12 cellular contexts compared by ENCODE assay signal in genomic region chr2:47086054-47086471, GRCh38.
DNase-seq lines count a peak whose midpoint lies in the region; ATAC-seq and TF ChIP-seq lines count a peak whose summit lies in the region.
"Had no signal": no experiment of that assay in that cellular context is flagged by ENCODE, and none has a peak within 500 bp of the region (broad histone marks: within the 10 kb centered on the region; RNA-seq: fewer than 3 reads in every experiment).

No MANE protein-coding gene starts in this region.

- H3K9me3 Mint-ChIP-seq in CD8-positive, alpha-beta T cell, result no peaks in the 10 kb centered on the region

- H3K79me2 ChIP-seq in HCT116 (ENCODE audit: insufficient read depth, low read length) (peaks cover 93% of the 10 kb centered on the region), smooth muscle cell (ENCODE audit: low read depth) (no peaks in the 10 kb centered on the region)

- H4K20me1 ChIP-seq in HCT116 (ENCODE audit: insufficient read depth) (no peaks in the 10 kb centered on the region), smooth muscle cell (ENCODE audit: low read depth) (no peaks in the 10 kb centered on the region)

- H3F3A ChIP-seq in smooth muscle cell (ENCODE audit: low read depth), result peaks cover 11% of the 10 kb centered on the region

- intact Hi-C loops in HCT116 (cut with micrococcal nuclease) (no loop called here), adrenal gland (cut with DNase I) (no loop called here), left lung (cut with DNase I) (no loop called here)
- intact Hi-C loops in CD8-positive, alpha-beta T cell (cut with DNase I, micrococcal nuclease), result no loop called here

- no peak overlapping the region for H3K27ac Mint-ChIP-seq in CD8-positive, alpha-beta T cell

- no peak overlapping the region for H2AFZ ChIP-seq in HCT116 (ENCODE audit: low read depth, low read length, poor library complexity, severe bottlenecking)
- H2AFZ ChIP-seq in smooth muscle cell (ENCODE audit: low read depth), result no peak overlapping the region

- H3K4me2 ChIP-seq in HCT116 (ENCODE audit: low read length) (peak overlapping the region; percentile 28; the same call in 1 of the 2 replicates), smooth muscle cell (no peak overlapping the region)

- CTCF ChIA-PET in HCT116 (lab: Charles Lee), result no interaction called here
- CTCF ChIA-PET in CD8-positive, alpha-beta T cell (lab: Charles Lee), result no interaction called here

- H3K4me1 ChIP-seq in HCT116 (ENCODE audit: control insufficient read depth in 1 of 2, insufficient read depth in 2 of 2, low read length in 2 of 2), result peaks cover 24 to 75% of the 10 kb centered on the region in 2 experiments
- H3K4me1 ChIP-seq in adrenal gland (replicated peaks in 1 of 2), result peaks cover 6 to 66% of the 10 kb centered on the region in 2 donors
- peaks cover 9 to 38% of the 10 kb centered on the region in 2 donors for H3K4me1 ChIP-seq in left lung
- H3K4me1 ChIP-seq in smooth muscle cell (ENCODE audit: low read depth), result peaks cover 7% of the 10 kb centered on the region
- no peaks in the 10 kb centered on the region for H3K4me1 ChIP-seq in CD8-positive, alpha-beta T cell (ENCODE audit: insufficient read depth, low read length)
- H3K4me1 ChIP-seq: prostate gland had no signal

- H3K36me3 Mint-ChIP-seq in CD8-positive, alpha-beta T cell, result no peaks in the 10 kb centered on the region

- H3K27me3 Mint-ChIP-seq in CD8-positive, alpha-beta T cell (ENCODE audit: low read depth), result no peaks in the 10 kb centered on the region

- TF ChIP-seq POLR2A in HCT116 (IDR thresholded peaks at IDR 0.05; ENCODE audit: borderline replicate concordance, extremely low read depth, insufficient read depth, insufficient read length), result no peak
- TF ChIP-seq POLR2A in adrenal gland (IDR thresholded peaks at IDR 0.05), result no peak

- H3K27ac ChIP-seq in HCT116 (ENCODE audit: low read depth, low read length) (no peak overlapping the region), adrenal gland (peak overlapping the region in 4 of 5 donors; percentile 14 to 83 (median 62)), left lung (no peak overlapping the region), smooth muscle cell (ENCODE audit: low read depth) (peak overlapping the region; percentile 50)
- no peak overlapping the region for H3K27ac ChIP-seq in CD8-positive, alpha-beta T cell (ENCODE audit: low read depth, low read length)
- H3K27ac ChIP-seq: brain microvascular endothelial cell had no signal

- no peak for ATAC-seq in HCT116
- peak; percentile 9 for ATAC-seq in left lung
- no peak for ATAC-seq in HG02840 (IDR thresholded peaks at IDR 0.05; ENCODE audit: low FRiP score, unreplicated experiment)
- ATAC-seq in CD8-positive, alpha-beta T cell, result no peak

- no peak overlapping the region for H3K4me3 Mint-ChIP-seq in CD8-positive, alpha-beta T cell

- BruUV-seq in HCT116 (replicated peaks; lab: Mats Ljungman, UMichigan), result no TSS peak

- RAD21 ChIA-PET in HCT116 (lab: Charles Lee; ENCODE audit: low non-redundant PET in 1 of 2, low total read pairs in 2 of 2, uncharacterized antibody in 2 of 2, unreplicated experiment in 2 of 2), result no interaction called here

- H3K36me3 ChIP-seq in HCT116 (ENCODE audit: control insufficient read depth in 1 of 2, insufficient read depth in 2 of 2, low read length in 2 of 2), result no peaks in the 10 kb centered on the region
- no peaks in the 10 kb centered on the region for H3K36me3 ChIP-seq in adrenal gland (replicated peaks in 1 of 2)
- H3K36me3 ChIP-seq in left lung, result no peaks in the 10 kb centered on the region
- no peaks in the 10 kb centered on the region for H3K36me3 ChIP-seq in smooth muscle cell (ENCODE audit: low read depth)
- no peaks in the 10 kb centered on the region for H3K36me3 ChIP-seq in CD8-positive, alpha-beta T cell (ENCODE audit: insufficient read depth, low read length)
- H3K36me3 ChIP-seq: brain microvascular endothelial cell, esophagus squamous epithelium, prostate gland had no signal

- WGBS in adrenal gland, 4 donors, result 57 to 66% (median 61%) methylated on average over 8 to 9 of the region's 9 CpGs
- 87% methylated on average over 9 of the region's 9 CpGs for WGBS in smooth muscle cell (ENCODE audit: low lambda C conversion rate)

- H3K9me2 ChIP-seq in HCT116 (ENCODE audit: insufficient read depth), result no peaks in the 10 kb centered on the region

- POLR2A ChIA-PET in HCT116 (lab: Charles Lee), result no interaction called here
- POLR2A ChIA-PET in CD8-positive, alpha-beta T cell (lab: Charles Lee), result no interaction called here

- H3K9ac ChIP-seq in HCT116 (ENCODE audit: low read length) (no peak overlapping the region), smooth muscle cell (ENCODE audit: low read depth) (no peak overlapping the region)

- no peak for TF ChIP-seq RAD21 in HCT116 (IDR thresholded peaks at IDR 0.05; ENCODE audit: low read depth)

- DNase-seq in HCT116 (ENCODE audit: low read depth, low spot score) (no peak), adrenal gland (peak in 1 of 7 donors; percentile 69), left lung (no peak), smooth muscle cell (lab: John Stamatoyannopoulos, UW; ENCODE audit: unreplicated experiment) (no peak), SW480 (ENCODE audit: low spot score) (no peak)
- no peak for DNase-seq in CD8-positive, alpha-beta T cell
- DNase-seq: brain microvascular endothelial cell, esophagus squamous epithelium, NCI-H1436 treated with DMSO at 0.1 percent for 48 hours, T-helper 9 cell had no signal

- no peaks in the 10 kb centered on the region for H3K27me3 ChIP-seq in HCT116 (ENCODE audit: insufficient read depth, low read length)
- no peaks in the 10 kb centered on the region for H3K27me3 ChIP-seq in adrenal gland
- no peaks in the 10 kb centered on the region for H3K27me3 ChIP-seq in left lung
- no peaks in the 10 kb centered on the region for H3K27me3 ChIP-seq in smooth muscle cell (ENCODE audit: low read depth)
- H3K27me3 ChIP-seq in CD8-positive, alpha-beta T cell (ENCODE audit: insufficient read depth, low read length), result no peaks in the 10 kb centered on the region
- H3K27me3 ChIP-seq: brain microvascular endothelial cell, esophagus squamous epithelium had no signal

- H3K4me3 ChIP-seq in HCT116 (replicated peaks in 1 of 2; ENCODE audit: low read depth in 1 of 2, low read length in 2 of 2) (no peak overlapping the region), adrenal gland (no peak overlapping the region), left lung (no peak overlapping the region), smooth muscle cell (no peak overlapping the region)
- no peak overlapping the region for H3K4me3 ChIP-seq in CD8-positive, alpha-beta T cell (ENCODE audit: low read depth, low read length)
- H3K4me3 ChIP-seq: prostate gland had no signal

- TF ChIP-seq CTCF in HCT116 (IDR thresholded peaks at IDR 0.05 in 2 of 3, conservative IDR thresholded peaks at IDR 0.05 in 1 of 3; ENCODE audit: borderline replicate concordance in 1 of 3, insufficient read depth in 1 of 3, low read depth in 2 of 3, low read length in 2 of 3) (no peak), adrenal gland (IDR thresholded peaks at IDR 0.05) (no peak), left lung (IDR thresholded peaks at IDR 0.05) (no peak), smooth muscle cell (IDR thresholded peaks at IDR 0.05; ENCODE audit: borderline replicate concordance, insufficient read depth, poor library complexity, severe bottlenecking) (no peak)
- no peak for TF ChIP-seq CTCF in CD8-positive, alpha-beta T cell (IDR thresholded peaks at IDR 0.05)

- H3K4me1 Mint-ChIP-seq in CD8-positive, alpha-beta T cell (ENCODE audit: low read depth), result no peaks in the 10 kb centered on the region

- H3K9me3 ChIP-seq in HCT116 (ENCODE audit: control insufficient read depth in 1 of 2, insufficient read depth in 1 of 2, low read depth in 1 of 2, low read length in 2 of 2) (no peaks in the 10 kb centered on the region), adrenal gland (replicated peaks in 1 of 3) (no peaks in the 10 kb centered on the region), left lung (no peaks in the 10 kb centered on the region), smooth muscle cell (replicated peaks; ENCODE audit: low read depth) (no peaks in the 10 kb centered on the region)
- no peaks in the 10 kb centered on the region for H3K9me3 ChIP-seq in CD8-positive, alpha-beta T cell (ENCODE audit: low read length)
- H3K9me3 ChIP-seq: esophagus squamous epithelium, prostate gland had no signal

TF ChIP-seq in HCT116, 20 proteins besides CTCF, POLR2A, EP300 and RAD21 (continues in another document):
- TF ChIP-seq CBX3 (IDR thresholded peaks at IDR 0.05; ENCODE audit: low read depth), result no peak
- no peak for TF ChIP-seq ZFX (IDR thresholded peaks at IDR 0.05)
- TF ChIP-seq SIN3A (IDR thresholded peaks at IDR 0.05; ENCODE audit: low read depth), result no peak
- no peak for TF ChIP-seq SP1 (IDR thresholded peaks at IDR 0.05; ENCODE audit: low read depth)
- TF ChIP-seq EZH2 (IDR thresholded peaks at IDR 0.05), result no peak
- TF ChIP-seq TCF7L2 (IDR thresholded peaks at IDR 0.05; ENCODE audit: borderline replicate concordance, extremely low read depth, insufficient read depth, insufficient read length), result no peak
- TF ChIP-seq REST (IDR thresholded peaks at IDR 0.05; ENCODE audit: low read depth), result no peak
- no peak for TF ChIP-seq CEBPB (IDR thresholded peaks at IDR 0.05; ENCODE audit: low read depth)
- TF ChIP-seq EGR1 (IDR thresholded peaks at IDR 0.05; ENCODE audit: low read depth), result no peak
- no peak for TF ChIP-seq SRF (IDR thresholded peaks at IDR 0.05; ENCODE audit: low read depth)

Comparison
In these comparisons a context has a peak if more than half of its experiments do, and no peak if none do; other contexts are left out.
1. H3K27ac ChIP-seq: peak in adrenal gland (4 of 5) and smooth muscle cell (single experiment); none in HCT116 (single experiment), left lung (0 of 2) and CD8-positive, alpha-beta T cell (single experiment).